In the genomic region with DNA sequence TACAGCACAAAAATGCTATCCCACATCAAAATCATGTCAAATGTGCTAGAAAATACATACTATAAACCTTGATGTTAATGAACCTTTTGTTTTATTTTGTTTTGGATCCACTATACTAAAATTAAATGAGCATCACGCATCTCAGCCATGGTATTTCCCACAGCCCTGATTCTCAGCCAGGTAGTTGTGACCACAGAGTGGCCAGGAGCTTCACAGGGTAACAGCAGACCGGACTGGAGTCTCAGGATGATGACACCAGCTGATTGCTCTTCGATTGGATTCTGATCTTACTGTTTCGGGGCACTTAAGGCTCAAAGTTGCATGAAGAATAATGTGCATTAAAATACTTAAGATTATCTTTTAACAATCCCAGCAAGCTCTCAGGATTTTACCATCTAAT, we compare ENCODE assay signal across 1 cellular context.
TF ChIP-seq lines count a peak whose summit lies in the region.

No MANE protein-coding gene starts in this region.

TF ChIP-seq in WTC11, 78 proteins besides CTCF, POLR2A, EP300 and RAD21 (continued from another document):
- TF ChIP-seq, protein P1, sequence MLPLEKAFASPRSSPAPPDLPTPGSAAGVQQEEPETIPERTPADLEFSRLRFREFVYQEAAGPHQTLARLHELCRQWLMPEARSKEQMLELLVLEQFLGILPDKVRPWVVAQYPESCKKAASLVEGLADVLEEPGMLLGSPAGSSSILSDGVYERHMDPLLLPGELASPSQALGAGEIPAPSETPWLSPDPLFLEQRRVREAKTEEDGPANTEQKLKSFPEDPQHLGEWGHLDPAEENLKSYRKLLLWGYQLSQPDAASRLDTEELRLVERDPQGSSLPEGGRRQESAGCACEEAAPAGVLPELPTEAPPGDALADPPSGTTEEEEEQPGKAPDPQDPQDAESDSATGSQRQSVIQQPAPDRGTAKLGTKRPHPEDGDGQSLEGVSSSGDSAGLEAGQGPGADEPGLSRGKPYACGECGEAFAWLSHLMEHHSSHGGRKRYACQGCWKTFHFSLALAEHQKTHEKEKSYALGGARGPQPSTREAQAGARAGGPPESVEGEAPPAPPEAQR (CRISPR knock-in tag; IDR thresholded peaks at IDR 0.05) = no peak
- TF ChIP-seq TEAD4 (CRISPR knock-in tag; IDR thresholded peaks at IDR 0.05) = no peak
- no peak for TF ChIP-seq NFYB (CRISPR knock-in tag; conservative IDR thresholded peaks at IDR 0.05; ENCODE audit: low read depth)
- no peak for TF ChIP-seq JAZF1 (CRISPR knock-in tag; IDR thresholded peaks at IDR 0.05)
- TF ChIP-seq PRRX2 (CRISPR knock-in tag; IDR thresholded peaks at IDR 0.05) = no peak
- no peak for TF ChIP-seq ZNF138 (CRISPR knock-in tag; conservative IDR thresholded peaks at IDR 0.05)
- TF ChIP-seq ETV6 (CRISPR knock-in tag; IDR thresholded peaks at IDR 0.05) = no peak
- no peak for TF ChIP-seq NFE2L1 (CRISPR knock-in tag; IDR thresholded peaks at IDR 0.05)
